Comparison of ENCODE assay signal across 20 cellular contexts in the genomic region with DNA sequence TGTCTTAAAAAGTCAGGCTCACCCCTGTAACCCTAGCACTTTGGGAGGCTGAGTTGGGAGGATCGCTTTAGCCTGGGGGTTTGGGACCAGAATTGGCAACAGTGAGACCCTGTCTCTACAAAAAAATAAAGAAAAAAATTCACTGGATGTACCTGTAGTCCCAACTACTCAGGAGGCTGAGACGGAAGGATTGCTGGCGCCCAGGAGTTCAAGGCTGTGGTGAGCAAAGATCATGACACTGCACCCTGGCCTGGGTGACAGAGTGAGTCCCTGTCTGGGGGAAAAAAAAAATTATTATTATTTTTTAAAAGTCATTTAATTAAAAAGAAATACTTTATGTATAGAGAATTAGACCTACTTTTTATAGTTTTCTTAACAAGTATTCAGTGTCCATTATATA. TPM values are rescaled to one million over a fixed set of nuclear protein-coding genes. Genes with fewer than 3 reads are reported as not detected.
DNase-seq lines count a peak whose midpoint lies in the region; ATAC-seq, FAIRE-seq and TF ChIP-seq lines count a peak whose summit lies in the region.
"Had no signal": no experiment of that assay in that cellular context is flagged by ENCODE, and none has a peak within 500 bp of the region (broad histone marks: within the 10 kb centered on the region; RNA-seq: fewer than 3 reads in every experiment).

No MANE protein-coding gene starts in this region.

- H3K79me2 ChIP-seq in HepG2 (ENCODE audit: insufficient read depth, low read length), result peaks cover 14% of the 10 kb centered on the region

- no peaks in the 10 kb centered on the region for H3K27me3 ChIP-seq in HepG2 (ENCODE audit: control insufficient read depth in 1 of 2, insufficient read depth in 2 of 2, low read length in 2 of 2)
- no peaks in the 10 kb centered on the region for H3K27me3 ChIP-seq in right lobe of liver
- H3K27me3 ChIP-seq: BLaER1 treated with 17β-estradiol and CSF1 and Interleukin-3, amounts not matched to agents 10 nM and 100 nM had no signal

- no peaks in the 10 kb centered on the region for H3K9me3 ChIP-seq in HepG2 (ENCODE audit: low read length)
- no peaks in the 10 kb centered on the region for H3K9me3 ChIP-seq in right lobe of liver
- H3K9me3 ChIP-seq: A549; BLaER1 treated with 17β-estradiol and CSF1 and Interleukin-3, amounts not matched to agents 10 nM and 100 nM; Caco-2 had no signal

- no peak overlapping the region for H3K4me3 Mint-ChIP-seq in chondrocyte (ENCODE audit: unreplicated experiment)
- H3K4me3 Mint-ChIP-seq: B cell; CD4-positive, alpha-beta T cell; CD8-positive, alpha-beta T cell had no signal

- in situ Hi-C loops in HepG2 (cut with HindIII; ENCODE audit: extremely low pct_ligation_motif_present, low pct_unique_long_range_greater_than_20kb), result no loop called here

- intact Hi-C loops in HepG2 (cut with micrococcal nuclease; ENCODE audit: unreplicated experiment), result no loop called here
- intact Hi-C loops in right lobe of liver (cut with DNase I), result no loop called here

- POLR2A ChIA-PET in HepG2 (lab: Yijun Ruan, JAX), result no interaction called here

- no peak for TF ChIP-seq EP300 in HepG2 (IDR thresholded peaks at IDR 0.05; ENCODE audit: low read depth in 2 of 2, low read length in 2 of 2)
- no peak for TF ChIP-seq EP300 in HepG2 (CRISPR knock-in tag; IDR thresholded peaks at IDR 0.05; ENCODE audit: borderline replicate concordance)

- no peaks in the 10 kb centered on the region for H3K27me3 Mint-ChIP-seq in chondrocyte (ENCODE audit: low read depth)
- H3K27me3 Mint-ChIP-seq: B cell; CD4-positive, alpha-beta T cell had no signal

- H3K27ac ChIP-seq in HepG2 (ENCODE audit: extremely low read length, insufficient read depth, low read length), result no peak overlapping the region
- H3K27ac ChIP-seq in right lobe of liver, result no peak overlapping the region
- H3K27ac ChIP-seq: 22Rv1; A549; BLaER1 treated with 17β-estradiol and CSF1 and Interleukin-3, amounts not matched to agents 10 nM and 100 nM; C4-2B had no signal

- TF ChIP-seq RAD21 in HepG2 (CRISPR knock-in tag; IDR thresholded peaks at IDR 0.05), result no peak

- FAIRE-seq in HepG2 (lab: Jason Lieb, UNC), result no peak
- FAIRE-seq: A549, D721Med, GM12878, GM12892 had no signal

- peaks cover 2 to 13% of the 10 kb centered on the region in 2 experiments; a peak in 2 of 5 replicates for H3K36me3 ChIP-seq in HepG2 (replicated peaks in 1 of 2; ENCODE audit: control insufficient read depth in 1 of 2, insufficient read depth in 2 of 2, low read length in 2 of 2)
- peaks cover 0 to 4% (median 2%) of the 10 kb centered on the region in 4 donors for H3K36me3 ChIP-seq in right lobe of liver

- 89% methylated on average over 3 of the region's 3 CpGs for WGBS in HepG2 (ENCODE audit: low lambda C conversion rate)
- 83% methylated on average over 3 of the region's 3 CpGs for WGBS in right lobe of liver (ENCODE audit: insufficient coverage, low coverage, low lambda C conversion rate, missing lambda C conversion rate)

- peaks cover 2% of the 10 kb centered on the region; the same call in 1 of the 2 replicates for H4K20me1 ChIP-seq in HepG2 (ENCODE audit: insufficient read depth, low read length)

- no peak overlapping the region for H3K4me3 ChIP-seq in HepG2 (replicated peaks in 1 of 3; ENCODE audit: insufficient read depth in 1 of 3, low read depth in 2 of 3, low read length in 3 of 3)
- H3K4me3 ChIP-seq in right lobe of liver, result no peak overlapping the region
- H3K4me3 ChIP-seq: A549; BLaER1 treated with 17β-estradiol and CSF1 and Interleukin-3, amounts not matched to agents 10 nM and 100 nM; GM12878 had no signal

- H2AFZ ChIP-seq in HepG2 (ENCODE audit: low read length), result no peak overlapping the region

- H3K4me2 ChIP-seq in HepG2 (ENCODE audit: low read depth, low read length), result no peak overlapping the region
- H3K4me2 ChIP-seq: A549; BLaER1 treated with 17β-estradiol and CSF1 and Interleukin-3, amounts not matched to agents 10 nM and 100 nM had no signal

- H3K9ac ChIP-seq in HepG2 (ENCODE audit: insufficient read depth, low read depth, low read length), result no peak overlapping the region
- H3K9ac ChIP-seq: BLaER1 treated with 17β-estradiol and CSF1 and Interleukin-3, amounts not matched to agents 10 nM and 100 nM had no signal

- peaks cover 17% of the 10 kb centered on the region for H3K4me1 Mint-ChIP-seq in chondrocyte (ENCODE audit: low read depth)
- H3K4me1 Mint-ChIP-seq: B cell had no signal

- TF ChIP-seq CTCF in HepG2 (CRISPR knock-in tag; IDR thresholded peaks at IDR 0.05) (no peak), right lobe of liver (IDR thresholded peaks at IDR 0.05) (no peak), chondrocyte (IDR thresholded peaks at IDR 0.05) (no peak)

- H3K4me1 ChIP-seq in HepG2 (ENCODE audit: insufficient read depth, low read length) (peaks cover 6% of the 10 kb centered on the region), right lobe of liver (peaks cover 0 to 4% (median 1%) of the 10 kb centered on the region in 4 donors)
- H3K4me1 ChIP-seq: A549; BLaER1 treated with 17β-estradiol and CSF1 and Interleukin-3, amounts not matched to agents 10 nM and 100 nM; Caco-2 had no signal

- H3K27ac Mint-ChIP-seq in chondrocyte (ENCODE audit: unreplicated experiment), result peak overlapping the region; percentile 8
- H3K27ac Mint-ChIP-seq: B cell; CD4-positive, alpha-beta T cell; CD8-positive, alpha-beta T cell had no signal

- no TSS peak for BruUV-seq in HepG2 (replicated peaks; lab: Mats Ljungman, UMichigan)

- DNase-seq in HepG2 (ENCODE audit: low spot score) (no peak), right lobe of liver (no peak), chondrocyte (ENCODE audit: low spot score) (no peak), SIG-M5 (lab: John Stamatoyannopoulos, UW) (no peak), mesenteric fat pad (ENCODE audit: low spot score) (no peak)
- DNase-seq: AML-193; Caco-2; Calu3; CD4-positive, alpha-beta T cell; CD8-positive, alpha-beta T cell; DMS79 treated with DMSO at 0.1 percent for 48 hours; GDM1 had no signal

- ATAC-seq in HepG2, result no peak
- ATAC-seq in right lobe of liver, result no peak
- ATAC-seq: A549; CD8-positive, alpha-beta T cell; GM12878 had no signal

- H3K9me3 Mint-ChIP-seq in chondrocyte (ENCODE audit: low read depth), result peaks cover 3% of the 10 kb centered on the region
- H3K9me3 Mint-ChIP-seq: CD4-positive, alpha-beta T cell; CD8-positive, alpha-beta T cell had no signal

- CTCF ChIA-PET in HepG2 (lab: Yijun Ruan, JAX; ENCODE audit: low intra/inter-chr PET ratio, low total read pairs), result no interaction called here

- H3K36me3 Mint-ChIP-seq in chondrocyte (ENCODE audit: low read depth), result peaks cover 5% of the 10 kb centered on the region

- no peak for TF ChIP-seq POLR2A in HepG2 (IDR thresholded peaks at IDR 0.05; ENCODE audit: insufficient read depth in 1 of 2, low read depth in 2 of 2, low read length in 2 of 2)
- TF ChIP-seq POLR2A in right lobe of liver (IDR thresholded peaks at IDR 0.05), result no peak

TF ChIP-seq in HepG2, 621 proteins besides CTCF, POLR2A, EP300 and RAD21 (continues in another document):
- TF ChIP-seq, protein P1, sequence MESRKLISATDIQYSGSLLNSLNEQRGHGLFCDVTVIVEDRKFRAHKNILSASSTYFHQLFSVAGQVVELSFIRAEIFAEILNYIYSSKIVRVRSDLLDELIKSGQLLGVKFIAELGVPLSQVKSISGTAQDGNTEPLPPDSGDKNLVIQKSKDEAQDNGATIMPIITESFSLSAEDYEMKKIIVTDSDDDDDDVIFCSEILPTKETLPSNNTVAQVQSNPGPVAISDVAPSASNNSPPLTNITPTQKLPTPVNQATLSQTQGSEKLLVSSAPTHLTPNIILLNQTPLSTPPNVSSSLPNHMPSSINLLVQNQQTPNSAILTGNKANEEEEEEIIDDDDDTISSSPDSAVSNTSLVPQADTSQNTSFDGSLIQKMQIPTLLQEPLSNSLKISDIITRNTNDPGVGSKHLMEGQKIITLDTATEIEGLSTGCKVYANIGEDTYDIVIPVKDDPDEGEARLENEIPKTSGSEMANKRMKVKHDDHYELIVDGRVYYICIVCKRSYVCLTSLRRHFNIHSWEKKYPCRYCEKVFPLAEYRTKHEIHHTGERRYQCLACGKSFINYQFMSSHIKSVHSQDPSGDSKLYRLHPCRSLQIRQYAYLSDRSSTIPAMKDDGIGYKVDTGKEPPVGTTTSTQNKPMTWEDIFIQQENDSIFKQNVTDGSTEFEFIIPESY (CRISPR knock-in tag; IDR thresholded peaks at IDR 0.05), result peak; percentile 83

RNA-seq across cellular contexts. Expression of a gene that starts 47.1 kb away (rescaled TPM):
- 37.6 and 51.6 TPM in 2 replicates for total RNA-seq in HepG2 (2016; rRNA removed; fragmentation: Illumina TruSeq; extraction: Trizol)
- 22.6 and 26.8 TPM in 2 replicates for total RNA-seq in HepG2 (2016; cell fraction: cytosol; rRNA removed; fragmentation: Illumina TruSeq; extraction: Trizol; ENCODE audit: low read depth)
- total RNA-seq in HepG2 (2016; cell fraction: insoluble cytoplasmic fraction; rRNA removed; fragmentation: Illumina TruSeq; extraction: Trizol), result 33.4 and 48.1 TPM in 2 replicates
- total RNA-seq in HepG2 (2016; cell fraction: membrane; rRNA removed; fragmentation: Illumina TruSeq; extraction: Trizol), result 30.0 and 34.8 TPM in 2 replicates
- 45.4 and 47.7 TPM in 2 replicates for total RNA-seq in HepG2 (2016; cell fraction: nucleus; rRNA removed; fragmentation: Illumina TruSeq; extraction: Trizol)
- polyA plus RNA-seq in HepG2 (2011; rRNA removed), result 12.3 and 13.9 TPM in 2 replicates
- polyA plus RNA-seq in HepG2 (2011; cell fraction: cytosol; rRNA removed), result 6.8 and 9.2 TPM in 2 replicates
- 11.1 and 11.2 TPM in 2 replicates for polyA plus RNA-seq in HepG2 (2011; cell fraction: nucleus; rRNA removed)
- polyA plus RNA-seq in HepG2 (2012), result 14.5 and 14.8 TPM in 2 replicates
- polyA plus RNA-seq in HepG2 (2016; cell fraction: cytosol; fragmentation: Illumina TruSeq; extraction: Trizol; ENCODE audit: low read depth), result 1.1 and 1.5 TPM in 2 replicates
- 32.0 and 37.5 TPM in 2 replicates for polyA plus RNA-seq in HepG2 (2016; cell fraction: insoluble cytoplasmic fraction; fragmentation: Illumina TruSeq; extraction: Trizol; ENCODE audit: low read depth)
- polyA plus RNA-seq in HepG2 (2016; cell fraction: membrane; fragmentation: Illumina TruSeq; extraction: Trizol; ENCODE audit: low read depth), result 5.4 and 7.4 TPM in 2 replicates
- 29.1 and 31.0 TPM in 2 replicates for polyA plus RNA-seq in HepG2 (2016; cell fraction: nucleus; fragmentation: Illumina TruSeq; extraction: Trizol; ENCODE audit: insufficient read depth, low read depth)
- 19.0 and 28.5 TPM in 2 replicates for polyA minus RNA-seq in HepG2 (2011; rRNA and poly(A)+ RNA removed; ENCODE audit: low replicate concordance)
- polyA minus RNA-seq in HepG2 (2011; cell fraction: cytosol; rRNA and poly(A)+ RNA removed), result 26.1 and 31.7 TPM in 2 replicates
- polyA minus RNA-seq in HepG2 (2011; cell fraction: nucleus; rRNA and poly(A)+ RNA removed), result 54.6 and 57.8 TPM in 2 replicates
- 10 to 100 TPM; 13.3 to 20.4 (median 17.1) TPM for total RNA-seq in right lobe of liver
- total RNA-seq in chondrocyte, result 51.0 to 54.2 TPM (median 51.8 TPM) in 3 replicates
- total RNA-seq in mesenteric fat pad, result 49.0 TPM
